Comparison of ENCODE assay signal across 8 cellular contexts in genomic region chr19:37217533-37217854, GRCh38. TPM values are rescaled to one million over a fixed set of nuclear protein-coding genes. Genes with fewer than 3 reads are reported as not detected.
DNase-seq lines count a peak whose midpoint lies in the region; ATAC-seq, FAIRE-seq and TF ChIP-seq lines count a peak whose summit lies in the region.

No MANE protein-coding gene starts in this region.

- peaks cover 24% of the 10 kb centered on the region for H3K4me1 Mint-ChIP-seq in stimulated activated memory B cell treated with anti-CD40 and anti-IgM and Interleukin-4, amounts not matched to agents 10 μg/mL and 1 μg/mL and 100 μg/mL, for 72 hours

- H3K27me3 ChIP-seq in heart right ventricle = no peaks in the 10 kb centered on the region
- no peaks in the 10 kb centered on the region for H3K27me3 ChIP-seq in Peyer's patch

- FAIRE-seq in D721Med (lab: Jason Lieb, UNC) = no peak

- H3K4me3 ChIP-seq in heart right ventricle = peak overlapping the region; percentile 61 to 85 (median 74)
- H3K4me3 ChIP-seq in Peyer's patch = peak overlapping the region; percentile 64 to 80 (median 76)
- H3K4me3 ChIP-seq in foreskin fibroblast (ENCODE audit: low read depth in 1 of 2, low read length in 2 of 2) = peak overlapping the region; percentile 86 to 89

- TF ChIP-seq POLR2A in Peyer's patch (IDR thresholded peaks at IDR 0.05) = no peak

- no peaks in the 10 kb centered on the region for H3K9me3 Mint-ChIP-seq in stimulated activated memory B cell treated with anti-CD40 and anti-IgM and Interleukin-4, amounts not matched to agents 10 μg/mL and 1 μg/mL and 100 μg/mL, for 72 hours

- ATAC-seq in heart right ventricle = peak in 1 of 8 donors; percentile 95
- ATAC-seq in Right ventricle myocardium superior (ENCODE audit: poor library complexity) = no peak
- no peak for ATAC-seq in stimulated activated memory B cell treated with anti-CD40 and anti-IgM and Interleukin-4, amounts not matched to agents 10 μg/mL and 1 μg/mL and 100 μg/mL, for 72 hours

- peak overlapping the region; percentile 90 for H3K4me3 Mint-ChIP-seq in stimulated activated memory B cell treated with anti-CD40 and anti-IgM and Interleukin-4, amounts not matched to agents 10 μg/mL and 1 μg/mL and 100 μg/mL, for 72 hours

- DNase-seq in heart right ventricle = no peak
- no peak for DNase-seq in Right ventricle myocardium superior
- DNase-seq in Peyer's patch = no peak
- DNase-seq in foreskin fibroblast = no peak
- no peak for DNase-seq in D721Med (ENCODE audit: insufficient read length, low spot score)
- no peak for DNase-seq in DMS 273 treated with DMSO at 0.1 percent for 48 hours (lab: John Stamatoyannopoulos, UW)
- no peak for DNase-seq in cortex of kidney (lab: John Stamatoyannopoulos, UW)

- intact Hi-C loops in heart right ventricle (cut with DNase I) = loop anchor here in 6 of 10 donors (5.0 to 10.0 kb wide), 6 partner anchors 45 to 245 kb away; partner anchors contain the start of genes ZNF585A (in 3 of the 6) and ZNF420 (in 1 of the 6)
- intact Hi-C loops in Right ventricle myocardium superior (cut with DNase I) = no loop called here

- H3K27ac Mint-ChIP-seq in stimulated activated memory B cell treated with anti-CD40 and anti-IgM and Interleukin-4, amounts not matched to agents 10 μg/mL and 1 μg/mL and 100 μg/mL, for 72 hours = peak overlapping the region; percentile 93

- H3K27ac ChIP-seq in heart right ventricle (peak overlapping the region; percentile 88 to 97 (median 93)), Peyer's patch (peak overlapping the region; percentile 80 to 97 (median 86))

- H3K36me3 ChIP-seq in heart right ventricle (peaks cover 0 to 31% (median 9%) of the 10 kb centered on the region in 9 donors), Peyer's patch (peaks cover 0 to 26% (median 0%) of the 10 kb centered on the region in 3 donors)

- H3K9me3 ChIP-seq in heart right ventricle (peaks cover 0 to 21% (median 0%) of the 10 kb centered on the region in 11 donors), Peyer's patch (peaks cover 0 to 2% (median 0%) of the 10 kb centered on the region in 4 donors)

- peaks cover 33% of the 10 kb centered on the region for H3K36me3 Mint-ChIP-seq in stimulated activated memory B cell treated with anti-CD40 and anti-IgM and Interleukin-4, amounts not matched to agents 10 μg/mL and 1 μg/mL and 100 μg/mL, for 72 hours

- peaks cover 0 to 23% (median 13%) of the 10 kb centered on the region in 9 donors for H3K4me1 ChIP-seq in heart right ventricle
- H3K4me1 ChIP-seq in Peyer's patch = peaks cover 0 to 8% (median 4%) of the 10 kb centered on the region in 4 donors

- WGBS in heart right ventricle, 2 donors = 0 to 1% methylated on average over 10 of the region's 10 CpGs

- TF ChIP-seq CTCF in heart right ventricle (IDR thresholded peaks at IDR 0.05) (no peak), Peyer's patch (IDR thresholded peaks at IDR 0.05) (no peak), foreskin fibroblast (IDR thresholded peaks at IDR 0.05; ENCODE audit: low read depth, low read length) (no peak), D721Med (IDR thresholded peaks at IDR 0.05; ENCODE audit: insufficient read depth, missing control alignments) (no peak)

- H3K27me3 Mint-ChIP-seq in stimulated activated memory B cell treated with anti-CD40 and anti-IgM and Interleukin-4, amounts not matched to agents 10 μg/mL and 1 μg/mL and 100 μg/mL, for 72 hours = no peaks in the 10 kb centered on the region

RNA-seq across cellular contexts. Expression of gene ZNF383, which starts 0.5 kb away (rescaled TPM):
- 10 to 100 TPM in 3 of 10 donors, 1 to 10 TPM in 7; 8.1 to 12.7 (median 9.1) TPM for total RNA-seq in heart right ventricle
- 1 to 10 TPM; 2.7 to 7.1 TPM for polyA plus RNA-seq in heart right ventricle
- 9.9 TPM for total RNA-seq in Right ventricle myocardium superior
- total RNA-seq in Peyer's patch = 10 to 100 TPM in 3 of 4 donors, 1 to 10 TPM in 1; 7.4 to 23.1 (median 12.1) TPM

RNA-seq across cellular contexts. Expression of gene ZNF585B, which starts 7.2 kb away (rescaled TPM):
- total RNA-seq in heart right ventricle = 10 to 100 TPM in 9 of 10 donors, 1 to 10 TPM in 1; 9.3 to 16.3 (median 14.1) TPM
- 1 to 10 TPM; 4.3 to 8.2 TPM for polyA plus RNA-seq in heart right ventricle
- total RNA-seq in Right ventricle myocardium superior = 10.2 TPM
- 10 to 100 TPM; 21.1 to 28.1 (median 24.3) TPM for total RNA-seq in Peyer's patch

RNA-seq across cellular contexts. Expression of gene ZNF585A, which starts 45.0 kb away (rescaled TPM):
- 10 to 100 TPM in 8 of 10 donors, 1 to 10 TPM in 2; 7.1 to 17.0 (median 13.0) TPM for total RNA-seq in heart right ventricle
- 10 to 100 TPM; 12.3 to 12.4 TPM for polyA plus RNA-seq in heart right ventricle
- 10.3 TPM for total RNA-seq in Right ventricle myocardium superior
- 10 to 100 TPM in 1 of 4 donors, 1 to 10 TPM in 3; 4.1 to 27.5 (median 6.7) TPM for total RNA-seq in Peyer's patch
